In the genomic region with DNA sequence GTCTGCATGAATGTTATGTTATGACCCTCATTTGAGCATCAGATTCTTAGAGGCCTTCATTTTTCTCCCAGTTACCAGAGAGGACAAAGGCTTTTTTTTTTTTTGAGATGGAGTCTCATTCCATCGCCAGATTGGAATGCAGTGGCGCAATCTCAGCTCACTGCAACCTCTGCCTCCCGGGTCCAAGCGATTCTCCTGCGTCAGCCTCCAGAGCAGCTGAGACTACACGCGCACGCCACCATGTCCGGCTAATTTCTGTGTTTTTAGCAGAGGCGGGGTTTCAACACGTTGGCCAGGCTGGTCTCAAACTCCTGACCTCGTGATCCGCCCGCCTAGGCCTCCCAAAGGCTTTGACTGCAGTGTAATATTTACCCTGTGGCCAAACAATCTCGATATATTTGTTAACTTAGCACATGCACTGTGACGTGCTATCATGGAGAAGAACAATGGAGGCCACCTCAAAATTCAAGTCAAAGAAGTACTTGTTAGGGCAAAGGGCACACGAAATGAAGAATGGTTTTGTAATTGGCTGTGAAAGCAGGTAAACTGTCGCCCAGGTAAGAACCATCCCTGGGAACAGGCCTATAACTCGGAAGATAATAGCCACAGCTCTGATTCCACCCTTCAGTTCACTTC, we compare ENCODE assay signal across 1 cellular context.
TF ChIP-seq lines count a peak whose summit lies in the region.

No MANE protein-coding gene starts in this region.

TF ChIP-seq in HepG2, 621 proteins besides CTCF, POLR2A, EP300 and RAD21 (continued from another document and continues in another):
- TF ChIP-seq, protein P1, sequence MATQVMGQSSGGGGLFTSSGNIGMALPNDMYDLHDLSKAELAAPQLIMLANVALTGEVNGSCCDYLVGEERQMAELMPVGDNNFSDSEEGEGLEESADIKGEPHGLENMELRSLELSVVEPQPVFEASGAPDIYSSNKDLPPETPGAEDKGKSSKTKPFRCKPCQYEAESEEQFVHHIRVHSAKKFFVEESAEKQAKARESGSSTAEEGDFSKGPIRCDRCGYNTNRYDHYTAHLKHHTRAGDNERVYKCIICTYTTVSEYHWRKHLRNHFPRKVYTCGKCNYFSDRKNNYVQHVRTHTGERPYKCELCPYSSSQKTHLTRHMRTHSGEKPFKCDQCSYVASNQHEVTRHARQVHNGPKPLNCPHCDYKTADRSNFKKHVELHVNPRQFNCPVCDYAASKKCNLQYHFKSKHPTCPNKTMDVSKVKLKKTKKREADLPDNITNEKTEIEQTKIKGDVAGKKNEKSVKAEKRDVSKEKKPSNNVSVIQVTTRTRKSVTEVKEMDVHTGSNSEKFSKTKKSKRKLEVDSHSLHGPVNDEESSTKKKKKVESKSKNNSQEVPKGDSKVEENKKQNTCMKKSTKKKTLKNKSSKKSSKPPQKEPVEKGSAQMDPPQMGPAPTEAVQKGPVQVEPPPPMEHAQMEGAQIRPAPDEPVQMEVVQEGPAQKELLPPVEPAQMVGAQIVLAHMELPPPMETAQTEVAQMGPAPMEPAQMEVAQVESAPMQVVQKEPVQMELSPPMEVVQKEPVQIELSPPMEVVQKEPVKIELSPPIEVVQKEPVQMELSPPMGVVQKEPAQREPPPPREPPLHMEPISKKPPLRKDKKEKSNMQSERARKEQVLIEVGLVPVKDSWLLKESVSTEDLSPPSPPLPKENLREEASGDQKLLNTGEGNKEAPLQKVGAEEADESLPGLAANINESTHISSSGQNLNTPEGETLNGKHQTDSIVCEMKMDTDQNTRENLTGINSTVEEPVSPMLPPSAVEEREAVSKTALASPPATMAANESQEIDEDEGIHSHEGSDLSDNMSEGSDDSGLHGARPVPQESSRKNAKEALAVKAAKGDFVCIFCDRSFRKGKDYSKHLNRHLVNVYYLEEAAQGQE (IDR thresholded peaks at IDR 0.05; ENCODE audit: borderline replicate concordance in 1 of 2, low read depth in 1 of 2, low read length in 2 of 2), result no peak
- TF ChIP-seq POGZ (CRISPR knock-in tag; IDR thresholded peaks at IDR 0.05), result peak; percentile 47; the same call in 1 of the 2 replicates
- no peak for TF ChIP-seq IKZF1 (IDR thresholded peaks at IDR 0.05)
- TF ChIP-seq, protein P2, sequence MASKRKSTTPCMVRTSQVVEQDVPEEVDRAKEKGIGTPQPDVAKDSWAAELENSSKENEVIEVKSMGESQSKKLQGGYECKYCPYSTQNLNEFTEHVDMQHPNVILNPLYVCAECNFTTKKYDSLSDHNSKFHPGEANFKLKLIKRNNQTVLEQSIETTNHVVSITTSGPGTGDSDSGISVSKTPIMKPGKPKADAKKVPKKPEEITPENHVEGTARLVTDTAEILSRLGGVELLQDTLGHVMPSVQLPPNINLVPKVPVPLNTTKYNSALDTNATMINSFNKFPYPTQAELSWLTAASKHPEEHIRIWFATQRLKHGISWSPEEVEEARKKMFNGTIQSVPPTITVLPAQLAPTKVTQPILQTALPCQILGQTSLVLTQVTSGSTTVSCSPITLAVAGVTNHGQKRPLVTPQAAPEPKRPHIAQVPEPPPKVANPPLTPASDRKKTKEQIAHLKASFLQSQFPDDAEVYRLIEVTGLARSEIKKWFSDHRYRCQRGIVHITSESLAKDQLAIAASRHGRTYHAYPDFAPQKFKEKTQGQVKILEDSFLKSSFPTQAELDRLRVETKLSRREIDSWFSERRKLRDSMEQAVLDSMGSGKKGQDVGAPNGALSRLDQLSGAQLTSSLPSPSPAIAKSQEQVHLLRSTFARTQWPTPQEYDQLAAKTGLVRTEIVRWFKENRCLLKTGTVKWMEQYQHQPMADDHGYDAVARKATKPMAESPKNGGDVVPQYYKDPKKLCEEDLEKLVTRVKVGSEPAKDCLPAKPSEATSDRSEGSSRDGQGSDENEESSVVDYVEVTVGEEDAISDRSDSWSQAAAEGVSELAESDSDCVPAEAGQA (IDR thresholded peaks at IDR 0.05; ENCODE audit: low read depth), result no peak; the same call in 1 of the 2 replicates
- TF ChIP-seq, protein P2 (CRISPR knock-in tag; IDR thresholded peaks at IDR 0.05; ENCODE audit: borderline replicate concordance), result no peak
- no peak; the same call in 1 of the 2 replicates for TF ChIP-seq NCOA2 (CRISPR knock-in tag; IDR thresholded peaks at IDR 0.05)
- no peak for TF ChIP-seq MTF1 (CRISPR knock-in tag; IDR thresholded peaks at IDR 0.05)
- no peak for TF ChIP-seq ZEB1 (IDR thresholded peaks at IDR 0.05; ENCODE audit: insufficient replicate concordance, low read depth)
- no peak for TF ChIP-seq FOXO1 (CRISPR knock-in tag; IDR thresholded peaks at IDR 0.05)
- TF ChIP-seq ZNF562 (CRISPR knock-in tag; IDR thresholded peaks at IDR 0.05; ENCODE audit: borderline replicate concordance), result no peak
- TF ChIP-seq ZNF24 (IDR thresholded peaks at IDR 0.05), result no peak
- no peak for TF ChIP-seq ZNF337 (CRISPR knock-in tag; IDR thresholded peaks at IDR 0.05; ENCODE audit: borderline replicate concordance, low read depth)
- no peak for TF ChIP-seq PAX8 (CRISPR knock-in tag; IDR thresholded peaks at IDR 0.05; ENCODE audit: borderline replicate concordance)
- 0 out of 2 replicates have a peak, but pooled peaks have one; percentile 29 for TF ChIP-seq SIX1 (CRISPR knock-in tag; IDR thresholded peaks at IDR 0.05; ENCODE audit: borderline replicate concordance)
- no peak for TF ChIP-seq PLRG1 (conservative IDR thresholded peaks at IDR 0.05)
- no peak for TF ChIP-seq SYNCRIP (IDR thresholded peaks at IDR 0.05; ENCODE audit: insufficient read depth, low read depth, low read length)
- TF ChIP-seq FOSL1 (CRISPR knock-in tag; IDR thresholded peaks at IDR 0.05; ENCODE audit: borderline replicate concordance), result no peak
- no peak for TF ChIP-seq GABPB1 (CRISPR knock-in tag; IDR thresholded peaks at IDR 0.05)
- TF ChIP-seq LCORL (IDR thresholded peaks at IDR 0.05), result no peak
- TF ChIP-seq LCORL (CRISPR knock-in tag; IDR thresholded peaks at IDR 0.05), result peak; percentile 44
- TF ChIP-seq KDM4B (CRISPR knock-in tag; IDR thresholded peaks at IDR 0.05), result no peak
- 0 out of 2 replicates have a peak, but pooled peaks have one; percentile 43 for TF ChIP-seq ZNF598 (CRISPR knock-in tag; IDR thresholded peaks at IDR 0.05; ENCODE audit: borderline replicate concordance)
- peak; percentile 42; the same call in 1 of the 2 replicates for TF ChIP-seq ATF1 (CRISPR knock-in tag; IDR thresholded peaks at IDR 0.05)
- TF ChIP-seq, protein P3, sequence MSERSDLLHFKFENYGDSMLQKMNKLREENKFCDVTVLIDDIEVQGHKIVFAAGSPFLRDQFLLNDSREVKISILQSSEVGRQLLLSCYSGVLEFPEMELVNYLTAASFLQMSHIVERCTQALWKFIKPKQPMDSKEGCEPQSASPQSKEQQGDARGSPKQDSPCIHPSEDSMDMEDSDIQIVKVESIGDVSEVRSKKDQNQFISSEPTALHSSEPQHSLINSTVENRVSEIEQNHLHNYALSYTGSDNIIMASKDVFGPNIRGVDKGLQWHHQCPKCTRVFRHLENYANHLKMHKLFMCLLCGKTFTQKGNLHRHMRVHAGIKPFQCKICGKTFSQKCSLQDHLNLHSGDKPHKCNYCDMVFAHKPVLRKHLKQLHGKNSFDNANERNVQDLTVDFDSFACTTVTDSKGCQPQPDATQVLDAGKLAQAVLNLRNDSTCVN (CRISPR knock-in tag; IDR thresholded peaks at IDR 0.05; ENCODE audit: borderline replicate concordance), result no peak; the same call in 1 of the 2 replicates
- TF ChIP-seq, protein P4, sequence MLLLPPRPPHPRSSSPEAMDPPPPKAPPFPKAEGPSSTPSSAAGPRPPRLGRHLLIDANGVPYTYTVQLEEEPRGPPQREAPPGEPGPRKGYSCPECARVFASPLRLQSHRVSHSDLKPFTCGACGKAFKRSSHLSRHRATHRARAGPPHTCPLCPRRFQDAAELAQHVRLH (CRISPR knock-in tag; IDR thresholded peaks at IDR 0.05; ENCODE audit: borderline replicate concordance, low read depth), result no peak
- TF ChIP-seq, protein P5, sequence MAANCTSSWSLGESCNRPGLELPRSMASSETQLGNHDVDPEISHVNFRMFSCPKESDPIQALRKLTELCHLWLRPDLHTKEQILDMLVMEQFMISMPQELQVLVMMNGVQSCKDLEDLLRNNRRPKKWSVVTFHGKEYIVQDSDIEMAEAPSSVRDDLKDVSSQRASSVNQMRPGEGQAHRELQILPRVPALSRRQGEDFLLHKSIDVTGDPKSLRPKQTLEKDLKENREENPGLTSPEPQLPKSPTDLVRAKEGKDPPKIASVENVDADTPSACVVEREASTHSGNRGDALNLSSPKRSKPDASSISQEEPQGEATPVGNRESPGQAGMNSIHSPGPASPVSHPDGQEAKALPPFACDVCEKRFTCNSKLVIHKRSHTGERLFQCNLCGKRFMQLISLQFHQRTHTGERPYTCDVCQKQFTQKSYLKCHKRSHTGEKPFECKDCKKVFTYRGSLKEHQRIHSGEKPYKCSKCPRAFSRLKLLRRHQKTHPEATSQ (CRISPR knock-in tag; IDR thresholded peaks at IDR 0.05; ENCODE audit: borderline replicate concordance), result peak; percentile 32; the same call in 1 of the 2 replicates
- no peak for TF ChIP-seq ZSCAN22 (CRISPR knock-in tag; IDR thresholded peaks at IDR 0.05)
- TF ChIP-seq GLI4 (CRISPR knock-in tag; IDR thresholded peaks at IDR 0.05; ENCODE audit: borderline replicate concordance), result no peak
- TF ChIP-seq, protein P6, sequence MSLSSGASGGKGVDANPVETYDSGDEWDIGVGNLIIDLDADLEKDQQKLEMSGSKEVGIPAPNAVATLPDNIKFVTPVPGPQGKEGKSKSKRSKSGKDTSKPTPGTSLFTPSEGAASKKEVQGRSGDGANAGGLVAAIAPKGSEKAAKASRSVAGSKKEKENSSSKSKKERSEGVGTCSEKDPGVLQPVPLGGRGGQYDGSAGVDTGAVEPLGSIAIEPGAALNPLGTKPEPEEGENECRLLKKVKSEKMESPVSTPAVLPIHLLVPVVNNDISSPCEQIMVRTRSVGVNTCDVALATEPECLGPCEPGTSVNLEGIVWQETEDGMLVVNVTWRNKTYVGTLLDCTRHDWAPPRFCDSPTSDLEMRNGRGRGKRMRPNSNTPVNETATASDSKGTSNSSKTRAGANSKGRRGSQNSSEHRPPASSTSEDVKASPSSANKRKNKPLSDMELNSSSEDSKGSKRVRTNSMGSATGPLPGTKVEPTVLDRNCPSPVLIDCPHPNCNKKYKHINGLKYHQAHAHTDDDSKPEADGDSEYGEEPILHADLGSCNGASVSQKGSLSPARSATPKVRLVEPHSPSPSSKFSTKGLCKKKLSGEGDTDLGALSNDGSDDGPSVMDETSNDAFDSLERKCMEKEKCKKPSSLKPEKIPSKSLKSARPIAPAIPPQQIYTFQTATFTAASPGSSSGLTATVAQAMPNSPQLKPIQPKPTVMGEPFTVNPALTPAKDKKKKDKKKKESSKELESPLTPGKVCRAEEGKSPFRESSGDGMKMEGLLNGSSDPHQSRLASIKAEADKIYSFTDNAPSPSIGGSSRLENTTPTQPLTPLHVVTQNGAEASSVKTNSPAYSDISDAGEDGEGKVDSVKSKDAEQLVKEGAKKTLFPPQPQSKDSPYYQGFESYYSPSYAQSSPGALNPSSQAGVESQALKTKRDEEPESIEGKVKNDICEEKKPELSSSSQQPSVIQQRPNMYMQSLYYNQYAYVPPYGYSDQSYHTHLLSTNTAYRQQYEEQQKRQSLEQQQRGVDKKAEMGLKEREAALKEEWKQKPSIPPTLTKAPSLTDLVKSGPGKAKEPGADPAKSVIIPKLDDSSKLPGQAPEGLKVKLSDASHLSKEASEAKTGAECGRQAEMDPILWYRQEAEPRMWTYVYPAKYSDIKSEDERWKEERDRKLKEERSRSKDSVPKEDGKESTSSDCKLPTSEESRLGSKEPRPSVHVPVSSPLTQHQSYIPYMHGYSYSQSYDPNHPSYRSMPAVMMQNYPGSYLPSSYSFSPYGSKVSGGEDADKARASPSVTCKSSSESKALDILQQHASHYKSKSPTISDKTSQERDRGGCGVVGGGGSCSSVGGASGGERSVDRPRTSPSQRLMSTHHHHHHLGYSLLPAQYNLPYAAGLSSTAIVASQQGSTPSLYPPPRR (CRISPR knock-in tag; IDR thresholded peaks at IDR 0.05; ENCODE audit: borderline replicate concordance), result 0 out of 2 replicates have a peak, but pooled peaks have one; percentile 16
- no peak for TF ChIP-seq ZSCAN9 (CRISPR knock-in tag; IDR thresholded peaks at IDR 0.05; ENCODE audit: borderline replicate concordance)
- TF ChIP-seq NFYB (CRISPR knock-in tag; IDR thresholded peaks at IDR 0.05), result no peak
- TF ChIP-seq, protein P7, sequence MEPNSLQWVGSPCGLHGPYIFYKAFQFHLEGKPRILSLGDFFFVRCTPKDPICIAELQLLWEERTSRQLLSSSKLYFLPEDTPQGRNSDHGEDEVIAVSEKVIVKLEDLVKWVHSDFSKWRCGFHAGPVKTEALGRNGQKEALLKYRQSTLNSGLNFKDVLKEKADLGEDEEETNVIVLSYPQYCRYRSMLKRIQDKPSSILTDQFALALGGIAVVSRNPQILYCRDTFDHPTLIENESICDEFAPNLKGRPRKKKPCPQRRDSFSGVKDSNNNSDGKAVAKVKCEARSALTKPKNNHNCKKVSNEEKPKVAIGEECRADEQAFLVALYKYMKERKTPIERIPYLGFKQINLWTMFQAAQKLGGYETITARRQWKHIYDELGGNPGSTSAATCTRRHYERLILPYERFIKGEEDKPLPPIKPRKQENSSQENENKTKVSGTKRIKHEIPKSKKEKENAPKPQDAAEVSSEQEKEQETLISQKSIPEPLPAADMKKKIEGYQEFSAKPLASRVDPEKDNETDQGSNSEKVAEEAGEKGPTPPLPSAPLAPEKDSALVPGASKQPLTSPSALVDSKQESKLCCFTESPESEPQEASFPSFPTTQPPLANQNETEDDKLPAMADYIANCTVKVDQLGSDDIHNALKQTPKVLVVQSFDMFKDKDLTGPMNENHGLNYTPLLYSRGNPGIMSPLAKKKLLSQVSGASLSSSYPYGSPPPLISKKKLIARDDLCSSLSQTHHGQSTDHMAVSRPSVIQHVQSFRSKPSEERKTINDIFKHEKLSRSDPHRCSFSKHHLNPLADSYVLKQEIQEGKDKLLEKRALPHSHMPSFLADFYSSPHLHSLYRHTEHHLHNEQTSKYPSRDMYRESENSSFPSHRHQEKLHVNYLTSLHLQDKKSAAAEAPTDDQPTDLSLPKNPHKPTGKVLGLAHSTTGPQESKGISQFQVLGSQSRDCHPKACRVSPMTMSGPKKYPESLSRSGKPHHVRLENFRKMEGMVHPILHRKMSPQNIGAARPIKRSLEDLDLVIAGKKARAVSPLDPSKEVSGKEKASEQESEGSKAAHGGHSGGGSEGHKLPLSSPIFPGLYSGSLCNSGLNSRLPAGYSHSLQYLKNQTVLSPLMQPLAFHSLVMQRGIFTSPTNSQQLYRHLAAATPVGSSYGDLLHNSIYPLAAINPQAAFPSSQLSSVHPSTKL (CRISPR knock-in tag; IDR thresholded peaks at IDR 0.05), result peak; percentile 68; the same call in 1 of the 2 replicates
- TF ChIP-seq RORA (CRISPR knock-in tag; IDR thresholded peaks at IDR 0.05), result no peak
- no peak for TF ChIP-seq ZNF577 (CRISPR knock-in tag; IDR thresholded peaks at IDR 0.05; ENCODE audit: borderline replicate concordance, low read depth)
- TF ChIP-seq THAP11 (CRISPR knock-in tag; IDR thresholded peaks at IDR 0.05), result no peak
